8 cellular contexts compared by ENCODE assay signal in genomic region chr19:51447510-51447909, GRCh38. TPM values are rescaled to one million over a fixed set of nuclear protein-coding genes. Genes with fewer than 3 reads are reported as not detected.
"Had no signal": no experiment of that assay in that cellular context is flagged by ENCODE, and none has a peak within 500 bp of the region (broad histone marks: within the 10 kb centered on the region; RNA-seq: fewer than 3 reads in every experiment).

No MANE protein-coding gene starts in this region.

RNA-seq across cellular contexts. Expression of gene SIGLEC8, which starts 10.7 kb away (rescaled TPM):
- total RNA-seq: activated naive CD4-positive, alpha-beta T cell treated with anti-CD3 and anti-CD28 coated beads, Interleukin-2, amount 50 U/mL, for 72 hours; cardiac septum; MCF 10A; PC-3; SJSA1 had no signal

RNA-seq across cellular contexts. Expression of gene SIGLEC10, which starts 30.1 kb away (rescaled TPM):
- total RNA-seq: MCF 10A, PC-3, SJSA1 had no signal

RNA-seq across cellular contexts. Expression of gene CEACAM18, which starts 30.8 kb away (rescaled TPM):
- total RNA-seq: activated naive CD4-positive, alpha-beta T cell treated with anti-CD3 and anti-CD28 coated beads, Interleukin-2, amount 50 U/mL, for 72 hours; adrenal gland; cardiac septum; cerebellum; colonic mucosa; MCF 10A; PC-3; SJSA1 had no signal

RNA-seq across cellular contexts. Expression of gene SIGLEC12, which starts 54.1 kb away (rescaled TPM):
- total RNA-seq: cardiac septum, MCF 10A, PC-3, SJSA1 had no signal

RNA-seq across cellular contexts. Expression of gene C19orf84, which starts 57.1 kb away (rescaled TPM):
- total RNA-seq: activated naive CD4-positive, alpha-beta T cell treated with anti-CD3 and anti-CD28 coated beads, Interleukin-2, amount 50 U/mL, for 72 hours; cardiac septum; cerebellum; MCF 10A; PC-3; SJSA1 had no signal
